ENCODE assay signal across 8 cellular contexts in genomic region chr21:5154641-5154982, GRCh38.
DNase-seq lines count a peak whose midpoint lies in the region; ATAC-seq and TF ChIP-seq lines count a peak whose summit lies in the region.
"Not testable (repeated sequence)": the region's sequence is repeated elsewhere in the genome, so short reads cannot be mapped to it uniquely, and the experiment has no call there.

No MANE protein-coding gene starts in this region.

- not testable (repeated sequence) for TF ChIP-seq CTCF in cardiac fibroblast (IDR thresholded peaks at IDR 0.05; ENCODE audit: low read depth, low read length)

- peak; percentile 92 for DNase-seq in Karpas-422
- DNase-seq in activated CD4-positive, alpha-beta T cell treated with anti-CD3 and anti-CD28 coated beads, Interleukin-2, amount 50 U/mL, for 48 hours: peak; percentile 77 to 84
- DNase-seq in cardiac fibroblast (ENCODE audit: low read depth in 2 of 2): peak; percentile 78 to 83
- peak; percentile 91 to 96 (median 92) for DNase-seq in immature natural killer cell
- peak; percentile 38 for DNase-seq in renal cortical epithelial cell (ENCODE audit: low read depth)
- peak; percentile 40 for DNase-seq in stromal cell of bone marrow (ENCODE audit: low read depth)

- H3K4me3 ChIP-seq in Karpas-422 (ENCODE audit: low read length) (peak overlapping the region; percentile 58; the same call in 1 of the 2 replicates), cardiac fibroblast (replicated peaks in 1 of 2; ENCODE audit: low read depth in 2 of 2, low read length in 2 of 2) (peak overlapping the region in 1 of 2 donors; percentile 45)

- not testable (repeated sequence) for H3K27ac ChIP-seq in Karpas-422 (ENCODE audit: low read length)

- H3K36me3 ChIP-seq in Karpas-422 (ENCODE audit: insufficient read depth, low read length): not testable (repeated sequence)

- not testable (repeated sequence) for H2AFZ ChIP-seq in Karpas-422 (ENCODE audit: low read length)

- not testable (repeated sequence) for H3K9me3 ChIP-seq in Karpas-422 (ENCODE audit: low read length)

- H3K9me2 ChIP-seq in Karpas-422 (replicated peaks; ENCODE audit: insufficient read depth, low read length): not testable (repeated sequence)

- not testable (repeated sequence) for H3K36me3 Mint-ChIP-seq in immature natural killer cell

- H3K27ac Mint-ChIP-seq in immature natural killer cell: not testable (repeated sequence)

- H3K4me1 ChIP-seq in Karpas-422 (ENCODE audit: low read length): not testable (repeated sequence)

- not testable (repeated sequence) for H3K27me3 ChIP-seq in Karpas-422 (ENCODE audit: low read length)

- not testable (repeated sequence) for H3K79me2 ChIP-seq in Karpas-422 (ENCODE audit: low read length)

- not testable (repeated sequence) for H3K4me2 ChIP-seq in Karpas-422 (ENCODE audit: low read depth, low read length, poor library complexity, severe bottlenecking)

- not testable (repeated sequence) for H4K20me1 ChIP-seq in Karpas-422 (ENCODE audit: insufficient read depth, low read depth, low read length)

- H3K4me3 Mint-ChIP-seq in immature natural killer cell: peak overlapping the region in 2 of 5 donors; percentile 30 to 41

- H3K9me3 Mint-ChIP-seq in immature natural killer cell: not testable (repeated sequence)

- ATAC-seq in GM18502 (IDR thresholded peaks at IDR 0.05; ENCODE audit: poor library complexity, unreplicated experiment) (peak; percentile 88), HG02571 (IDR thresholded peaks at IDR 0.05; ENCODE audit: unreplicated experiment) (peak; percentile 98)

- not testable (repeated sequence) for H3K4me1 Mint-ChIP-seq in immature natural killer cell

- peak overlapping the region; percentile 57 for H3K9ac ChIP-seq in Karpas-422 (ENCODE audit: low read length)

- not testable (repeated sequence) for H3K27me3 Mint-ChIP-seq in immature natural killer cell (ENCODE audit: low read depth in 3 of 3)

Comparison
In these comparisons a context has a peak if more than half of its experiments do, and no peak if none do; other contexts are left out.
1. DNase-seq: peak in every context shown above with its lines; median percentile 92 in Karpas-422; 92 in immature natural killer cell; 80 in activated CD4-positive, alpha-beta T cell treated with anti-CD3 and anti-CD28 coated beads, Interleukin-2, amount 50 U/mL, for 48 hours; 80 in cardiac fibroblast; 40 in stromal cell of bone marrow; 38 in renal cortical epithelial cell.